ENCODE assay signal across 21 cellular contexts in the genomic region with DNA sequence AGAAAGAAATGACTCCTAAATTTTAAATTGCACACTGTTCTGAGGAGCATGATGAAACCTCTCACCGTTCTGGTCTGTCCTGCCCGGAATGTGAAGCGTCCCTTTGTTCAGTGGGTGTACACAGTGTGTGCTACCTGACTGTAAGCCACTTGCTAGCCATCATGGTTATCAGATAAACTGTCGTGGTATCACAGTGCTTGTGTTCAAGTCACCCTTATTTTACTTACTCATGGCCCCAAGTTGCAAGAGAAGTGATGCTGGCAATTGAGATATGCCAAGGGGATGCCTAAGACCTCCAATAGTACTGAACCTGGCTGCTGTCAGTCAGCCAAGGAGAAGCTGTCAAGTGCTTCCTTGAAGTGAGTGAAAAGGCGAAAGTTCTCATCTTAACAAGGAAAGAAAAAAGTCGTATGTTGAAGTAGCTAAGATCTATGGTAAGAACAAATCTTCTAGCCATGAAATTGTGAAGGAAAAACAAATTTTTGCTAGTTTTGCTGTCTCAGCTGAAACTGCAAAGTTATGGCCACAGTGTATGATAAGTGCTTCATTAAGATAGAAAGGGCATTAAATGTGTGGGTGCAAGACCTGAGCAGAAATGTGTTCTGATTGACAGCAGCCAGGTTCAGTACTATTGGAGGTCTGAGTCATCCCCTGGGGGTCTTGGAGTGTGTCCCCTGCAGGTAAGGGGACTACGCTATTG. TPM values are rescaled to one million over a fixed set of nuclear protein-coding genes. Genes with fewer than 3 reads are reported as not detected.
A peak's percentile ranks its signal among the peaks of the same experiment; 100 is the strongest.
DNase-seq lines count a peak whose midpoint lies in the region; ATAC-seq, FAIRE-seq and TF ChIP-seq lines count a peak whose summit lies in the region.
"Had no signal": no experiment of that assay in that cellular context is flagged by ENCODE, and none has a peak within 500 bp of the region (broad histone marks: within the 10 kb centered on the region; RNA-seq: fewer than 3 reads in every experiment).

No MANE protein-coding gene starts in this region.

- H3K27me3 ChIP-seq in HAP-1 (ENCODE audit: low read depth) = no peaks in the 10 kb centered on the region
- H3K27me3 ChIP-seq: SJSA1 had no signal

- no peak overlapping the region for H3K4me3 ChIP-seq in A549
- H3K4me3 ChIP-seq in HAP-1 = no peak overlapping the region
- H3K4me3 ChIP-seq: dorsolateral prefrontal cortex, lower lobe of right lung, SJSA1, tibial artery had no signal

- FAIRE-seq in A549 (lab: Jason Lieb, UNC) = peak; percentile 61
- FAIRE-seq: islet of Langerhans had no signal

- TF ChIP-seq CTCF in A549 (IDR thresholded peaks at IDR 0.05) = no peak
- TF ChIP-seq CTCF in CD14-positive monocyte (IDR thresholded peaks at IDR 0.05) = no peak

- no peaks in the 10 kb centered on the region for H3K36me3 ChIP-seq in HAP-1 (replicated peaks)
- H3K36me3 ChIP-seq: lower lobe of right lung, SJSA1, tibial artery had no signal

- H3K36me3 Mint-ChIP-seq in CD14-positive monocyte = peaks cover 26 to 43% of the 10 kb centered on the region in 2 donors

- intact Hi-C loops in CD14-positive monocyte (cut with micrococcal nuclease) = no loop called here

- H3K4me2 ChIP-seq in A549 = no peak overlapping the region

- no peaks in the 10 kb centered on the region for H3K9me3 ChIP-seq in A549
- no peaks in the 10 kb centered on the region for H3K9me3 ChIP-seq in HAP-1
- H3K9me3 ChIP-seq: Caco-2, lower lobe of right lung, SJSA1 had no signal

- DNase-seq in A549 (ENCODE audit: low read depth in 1 of 2, low spot score in 1 of 2) (no peak), CD14-positive monocyte (ENCODE audit: low spot score) (no peak), OCI-M1 (lab: John Stamatoyannopoulos, UW) (peak; percentile 61), islet precursor cell (peak; percentile 50), HAP-1 (ENCODE audit: low spot score in 2 of 2) (no peak), Ammon's horn (ENCODE audit: low spot score) (no peak)
- DNase-seq: activated CD4-positive, alpha-beta T cell treated with anti-CD3 and anti-CD28 coated beads, Interleukin-2, amount 50 U/mL, for 1 hour; activated T-cell treated with anti-CD3 and anti-CD28 coated beads, Interleukin-2, amount 50 U/mL, for 72 hours; Caco-2; dorsolateral prefrontal cortex; foreskin fibroblast; lower lobe of right lung; NCI-H146; NCI-H774; PC-3; stimulated activated naive CD8-positive, alpha-beta T cell treated with anti-CD3 and anti-CD28 coated beads, Interleukin-15, Interleukin-2, amounts not matched to agents 100 U/mL and 50 U/mL, for 24 hours had no signal

- CTCF ChIA-PET in A549 (lab: Yijun Ruan, JAX) = interaction anchor here (0.9 to 1.2 kb wide), 4 partner anchors 9 to 33 kb away, joined by 3 to 6 read pairs (median 3); no protein-coding TSS in a partner anchor

- no peak for TF ChIP-seq POLR2A in A549 (IDR thresholded peaks at IDR 0.05; ENCODE audit: low read length)

- WGBS in A549 (ENCODE audit: missing lambda C conversion rate) = 46% methylated on average over 7 of the region's 7 CpGs

- peaks cover 87% of the 10 kb centered on the region for H3K4me1 Mint-ChIP-seq in CD14-positive monocyte

- no peak for TF ChIP-seq RAD21 in A549 (conservative IDR thresholded peaks at IDR 0.05 in 1 of 2, IDR thresholded peaks at IDR 0.05 in 1 of 2)

- peaks cover 8% of the 10 kb centered on the region; the same call in 1 of the 3 replicates for H3K4me1 ChIP-seq in A549
- H3K4me1 ChIP-seq in HAP-1 = no peaks in the 10 kb centered on the region
- H3K4me1 ChIP-seq: Caco-2 had no signal

- no peak for ATAC-seq in A549
- no peak for ATAC-seq in HG03196 (IDR thresholded peaks at IDR 0.05; ENCODE audit: unreplicated experiment)
- ATAC-seq: activated T-cell treated with anti-CD3 and anti-CD28 coated beads, Interleukin-2, amount 50 U/mL, for 72 hours; PC-3; stimulated activated naive CD8-positive, alpha-beta T cell treated with anti-CD3 and anti-CD28 coated beads, Interleukin-15, Interleukin-2, amounts not matched to agents 100 U/mL and 50 U/mL, for 24 hours had no signal

- in situ Hi-C loops in HAP-1 (cut with MboI; ENCODE audit: low sequenced_read_pairs) = no loop called here

- peak overlapping the region; percentile 78 to 94 (median 90) for H3K27ac Mint-ChIP-seq in CD14-positive monocyte
- H3K27ac Mint-ChIP-seq: activated T-cell treated with anti-CD3 and anti-CD28 coated beads, Interleukin-2, amount 50 U/mL, for 72 hours had no signal

- TF ChIP-seq EP300 in A549 (IDR thresholded peaks at IDR 0.05) = no peak

- H3K27ac ChIP-seq in A549 = no peak overlapping the region
- H3K27ac ChIP-seq: dorsolateral prefrontal cortex, epithelial cell of prostate, lower lobe of right lung, SJSA1, tibial artery had no signal

- H3K27me3 Mint-ChIP-seq in CD14-positive monocyte (ENCODE audit: low read depth in 3 of 3) = peaks cover 0 to under 1% (median 0%) of the 10 kb centered on the region in 3 donors

- H3K9me3 Mint-ChIP-seq in CD14-positive monocyte = peaks cover 0 to 3% (median 0%) of the 10 kb centered on the region in 7 donors
- H3K9me3 Mint-ChIP-seq: activated T-cell treated with anti-CD3 and anti-CD28 coated beads, Interleukin-2, amount 50 U/mL, for 72 hours had no signal

- POLR2A ChIA-PET in A549 (lab: Yijun Ruan, JAX) = no interaction called here

- H3K4me3 Mint-ChIP-seq in CD14-positive monocyte = peak overlapping the region; percentile 49 to 64
- H3K4me3 Mint-ChIP-seq: activated T-cell treated with anti-CD3 and anti-CD28 coated beads, Interleukin-2, amount 50 U/mL, for 72 hours had no signal

TF ChIP-seq in A549, 52 proteins besides CTCF, POLR2A, EP300 and RAD21:
- TF ChIP-seq BHLHE40 (IDR thresholded peaks at IDR 0.05; ENCODE audit: low read depth, low read length) (no peak), TP53 (CRISPR knock-in tag; IDR thresholded peaks at IDR 0.05) (no peak), FOSB (CRISPR knock-in tag; IDR thresholded peaks at IDR 0.05) (no peak), ZC3H11A (IDR thresholded peaks at IDR 0.05) (no peak), EHF (CRISPR knock-in tag; IDR thresholded peaks at IDR 0.05) (no peak), POLR2AphosphoS2 (conservative IDR thresholded peaks at IDR 0.05; ENCODE audit: low read length) (no peak), FOSL2 (IDR thresholded peaks at IDR 0.05) (no peak), FOSL2 (CRISPR knock-in tag; IDR thresholded peaks at IDR 0.05) (no peak), MAFK (IDR thresholded peaks at IDR 0.05; ENCODE audit: partially characterized antibody) (peak; percentile 80)
- TF ChIP-seq, protein P1, sequence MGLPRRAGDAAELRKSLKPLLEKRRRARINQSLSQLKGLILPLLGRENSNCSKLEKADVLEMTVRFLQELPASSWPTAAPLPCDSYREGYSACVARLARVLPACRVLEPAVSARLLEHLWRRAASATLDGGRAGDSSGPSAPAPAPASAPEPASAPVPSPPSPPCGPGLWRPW (IDR thresholded peaks at IDR 0.05) = no peak

RNA-seq across cellular contexts. Expression of gene PIK3R6, which starts 5.8 kb away (rescaled TPM):
- polyA plus RNA-seq in A549 (2011; rRNA removed) (not detected in 2 replicates), A549 (2017; fragmentation: RNase III; extraction: RNeasy Plus Mini Kit Qiagen cat#74134 plus additional on column Dnase treatment) (not detected in 3 replicates), CD14-positive monocyte (1 to 10 TPM; 3.6 to 5.8 TPM)
- polyA plus RNA-seq in A549 (2012; cell fraction: cytosol; rRNA removed) = not detected in 2 replicates
- 0.01 TPM in 1 of 2 replicates, not detected in the other for polyA plus RNA-seq in A549 (2012; cell fraction: nucleus; rRNA removed)
- polyA minus RNA-seq in A549 (2011; rRNA and poly(A)+ RNA removed) = not detected in 2 replicates

Comparison
In these comparisons a context has a peak if more than half of its experiments do, and no peak if none do; other contexts are left out.
1. DNase-seq: peak in OCI-M1 (single experiment) and islet precursor cell (single experiment); none in A549 (0 of 2), CD14-positive monocyte (single experiment), HAP-1 (0 of 2) and Ammon's horn (single experiment).
2. RNA of gene PIK3R6, which starts 5.8 kb away (polyA plus RNA-seq): 3.6 to 5.8 TPM in CD14-positive monocyte; 0.01 TPM in A549; every median in the first group is over 4 times any median in the second.